ENCODE assay signal across 1 cellular context in genomic region chr16:86575095-86575685, GRCh38.
TF ChIP-seq lines count a peak whose summit lies in the region.

No MANE protein-coding gene starts in this region.

TF ChIP-seq in HepG2, 621 proteins besides CTCF, POLR2A, EP300 and RAD21:
- no peak for TF ChIP-seq NRL (CRISPR knock-in tag; IDR thresholded peaks at IDR 0.05; ENCODE audit: borderline replicate concordance)
- peak; percentile 9 for TF ChIP-seq ZNF883 (CRISPR knock-in tag; IDR thresholded peaks at IDR 0.05; ENCODE audit: not compliant biosample characterization)
- no peak for TF ChIP-seq KAT2B (IDR thresholded peaks at IDR 0.05; ENCODE audit: borderline replicate concordance, low read depth, low read length)
- no peak for TF ChIP-seq POLR2AphosphoS5 (IDR thresholded peaks at IDR 0.05; ENCODE audit: low read depth, low read length)
- no peak for TF ChIP-seq ZNF839 (CRISPR knock-in tag; IDR thresholded peaks at IDR 0.05; ENCODE audit: borderline replicate concordance)
- no peak for TF ChIP-seq ZBTB40 (IDR thresholded peaks at IDR 0.05)
- no peak for TF ChIP-seq ZBTB40 (CRISPR knock-in tag; IDR thresholded peaks at IDR 0.05)
TF ChIP-seq in HepG2: peak in this region for 1.
